21 cellular contexts compared by ENCODE assay signal in the genomic region with DNA sequence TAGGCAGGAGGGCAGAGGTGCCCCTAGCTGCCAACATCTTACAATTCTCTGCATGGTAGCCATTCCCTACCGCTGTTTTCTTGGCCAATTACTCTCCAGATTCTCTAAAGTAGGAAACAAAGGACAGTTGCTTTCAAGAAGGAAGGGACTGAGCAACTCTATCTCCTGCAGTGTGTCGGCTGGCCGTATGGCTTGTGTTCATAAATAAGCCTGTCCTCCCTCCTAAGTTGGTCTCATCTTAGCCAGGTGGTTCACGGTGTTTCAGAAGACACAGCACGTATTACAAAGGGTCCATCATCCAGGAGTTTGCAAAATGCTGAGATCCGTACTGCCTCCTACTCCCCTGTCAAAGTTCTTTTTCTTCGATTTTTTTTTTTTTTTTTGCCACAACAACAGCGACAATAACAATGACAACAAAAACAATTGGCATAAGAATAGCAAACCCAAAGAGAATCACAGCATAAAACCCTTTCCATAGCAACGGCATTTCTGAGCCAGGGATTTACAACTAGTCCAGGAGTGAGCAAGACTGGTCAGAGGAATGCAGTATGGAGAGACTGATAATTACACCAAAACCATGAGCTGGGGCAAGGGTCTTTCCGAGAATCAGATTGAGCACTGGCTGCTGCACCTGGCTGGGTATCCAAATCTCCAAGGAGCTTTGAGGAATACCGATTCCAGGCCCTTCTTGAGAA.
A peak's percentile ranks its signal among the peaks of the same experiment; 100 is the strongest.
DNase-seq lines count a peak whose midpoint lies in the region; ATAC-seq and TF ChIP-seq lines count a peak whose summit lies in the region.
"Had no signal": no experiment of that assay in that cellular context is flagged by ENCODE, and none has a peak within 500 bp of the region (broad histone marks: within the 10 kb centered on the region; RNA-seq: fewer than 3 reads in every experiment).

No MANE protein-coding gene starts in this region.

- H3K9me3 ChIP-seq in HUES6 (ENCODE audit: control insufficient read depth, insufficient read depth, low read depth, low read length), result peaks cover 9% of the 10 kb centered on the region
- no peaks in the 10 kb centered on the region for H3K9me3 ChIP-seq in ectodermal cell (ENCODE audit: control insufficient read depth, low read length)
- H3K9me3 ChIP-seq: SJSA1 had no signal

- H3K27ac ChIP-seq in HUES6 (ENCODE audit: low read depth, low read length) (no peak overlapping the region), ectodermal cell (ENCODE audit: insufficient read depth, low read depth, low read length, poor library complexity, severe bottlenecking) (peak overlapping the region; percentile 9)
- H3K27ac ChIP-seq: SJSA1 had no signal

- no peak overlapping the region for H3K4me3 Mint-ChIP-seq in nephron
- H3K4me3 Mint-ChIP-seq: B cell; CD14-positive monocyte; CD8-positive, alpha-beta memory T cell had no signal

- TF ChIP-seq POLR2A in GM18505 (IDR thresholded peaks at IDR 0.05; ENCODE audit: borderline replicate concordance, extremely low read depth, insufficient read depth, insufficient read length), result no peak

- H3K27me3 ChIP-seq in HUES6 (ENCODE audit: control insufficient read depth, insufficient read depth, low read length) (no peaks in the 10 kb centered on the region), ectodermal cell (ENCODE audit: control insufficient read depth, insufficient read depth, low read length, poor library complexity, severe bottlenecking) (no peaks in the 10 kb centered on the region)
- H3K27me3 ChIP-seq: SJSA1 had no signal

- H3K4me3 ChIP-seq in HUES6 (ENCODE audit: low read depth, low read length) (0 out of 2 replicates have a peak overlapping the region, but pooled peaks have one; percentile 3), ectodermal cell (ENCODE audit: insufficient read depth, low read depth, low read length) (no peak overlapping the region)
- H3K4me3 ChIP-seq: SJSA1 had no signal

- H3K36me3 Mint-ChIP-seq in nephron (ENCODE audit: low read depth), result peaks cover 22% of the 10 kb centered on the region
- H3K36me3 Mint-ChIP-seq: CD14-positive monocyte; CD8-positive, alpha-beta memory T cell had no signal

- H3K4me1 ChIP-seq in HUES6 (ENCODE audit: control insufficient read depth, insufficient read depth, low read length) (peaks cover 45% of the 10 kb centered on the region), ectodermal cell (ENCODE audit: control insufficient read depth, insufficient read depth, low read length) (peaks cover 33% of the 10 kb centered on the region)
- H3K4me1 ChIP-seq: SJSA1 had no signal

- no peaks in the 10 kb centered on the region for H3K36me3 ChIP-seq in HUES6 (ENCODE audit: control insufficient read depth, insufficient read depth, low read length)
- no peaks in the 10 kb centered on the region for H3K36me3 ChIP-seq in ectodermal cell (ENCODE audit: control insufficient read depth, insufficient read depth, low read length)
- H3K36me3 ChIP-seq: SJSA1 had no signal

- H3K9me3 Mint-ChIP-seq in nephron, result peaks cover 15% of the 10 kb centered on the region

- ATAC-seq in GM18505 (IDR thresholded peaks at IDR 0.05; ENCODE audit: unreplicated experiment) (no peak), HG02870 (IDR thresholded peaks at IDR 0.05; ENCODE audit: unreplicated experiment) (no peak)
- ATAC-seq: Right ventricle myocardium inferior had no signal

- peak overlapping the region; percentile 5 to 43 (median 39) for H3K27ac Mint-ChIP-seq in nephron
- H3K27ac Mint-ChIP-seq: B cell; CD14-positive monocyte; CD8-positive, alpha-beta memory T cell had no signal

- H3K9ac ChIP-seq in HUES6 (ENCODE audit: low read length), result no peak overlapping the region

- TF ChIP-seq CTCF in nephron (IDR thresholded peaks at IDR 0.05; ENCODE audit: unreplicated experiment in 3 of 3), result no peak

- no peak for DNase-seq in pons (ENCODE audit: low spot score)
- DNase-seq in activated CD4-positive, CD25-positive, alpha-beta regulatory T cell treated with anti-CD3 and anti-CD28 coated beads, Interleukin-2, amount 50 U/mL, for 72 hours, result no peak
- DNase-seq: CD8-positive, alpha-beta memory T cell; DMS 273 treated with DMSO at 0.1 percent for 48 hours; GOT3; KBM-7; MV-4-11; NCI-H1105; NCI-H2029; NCI-H446; NCI-H524 treated with DMSO at 0.1 percent for 48 hours; NCI-H774 had no signal

- peaks cover 4% of the 10 kb centered on the region for H3K27me3 Mint-ChIP-seq in nephron (ENCODE audit: low read depth)

- H3K4me1 Mint-ChIP-seq in nephron, result peaks cover 43% of the 10 kb centered on the region
- H3K4me1 Mint-ChIP-seq: B cell; CD14-positive monocyte; CD8-positive, alpha-beta memory T cell had no signal

- WGBS in ectodermal cell, 2 experiments, result 44 to 48% methylated on average over 11 of the region's 11 CpGs
